In genomic region chr1:115677570-115677969, GRCh38 we compare ENCODE assay signal across 13 cellular contexts. TPM values are rescaled to one million over a fixed set of nuclear protein-coding genes. Genes with fewer than 3 reads are reported as not detected.
DNase-seq lines count a peak whose midpoint lies in the region; ATAC-seq, FAIRE-seq and TF ChIP-seq lines count a peak whose summit lies in the region.
"Had no signal": no experiment of that assay in that cellular context is flagged by ENCODE, and none has a peak within 500 bp of the region (broad histone marks: within the 10 kb centered on the region; RNA-seq: fewer than 3 reads in every experiment).

No MANE protein-coding gene starts in this region.

- H3K9me2 ChIP-seq in neural cell (ENCODE audit: insufficient read depth, low read length) (no peaks in the 10 kb centered on the region), OCI-LY7 (ENCODE audit: insufficient read depth, low read length) (no peaks in the 10 kb centered on the region)

- H2AFZ ChIP-seq in neural cell (ENCODE audit: low read depth, low read length) (no peak overlapping the region), OCI-LY7 (ENCODE audit: low read length) (no peak overlapping the region)

- TF ChIP-seq POLR2A in GM12892 (IDR thresholded peaks at IDR 0.05; ENCODE audit: low read depth, low read length): no peak

- DNase-seq in ELR (ENCODE audit: low read depth) (peak; percentile 6), dermis blood vessel endothelial cell (peak; percentile 17), foreskin keratinocyte (no peak), OCI-LY7 (ENCODE audit: low spot score) (no peak), GM12892 (ENCODE audit: insufficient read length) (no peak)
- DNase-seq: activated CD4-positive, alpha-beta T cell treated with anti-CD3 and anti-CD28 coated beads for 48 hours; CD4-positive, CD25-positive, alpha-beta regulatory T cell; hypothalamus; NCI-H2081 treated with DMSO at 0.1 percent for 48 hours had no signal

- ATAC-seq in HG03342 (IDR thresholded peaks at IDR 0.05; ENCODE audit: unreplicated experiment) (peak; percentile 22), GM19467 (IDR thresholded peaks at IDR 0.05; ENCODE audit: unreplicated experiment) (no peak), foreskin keratinocyte (no peak)

- H3K4me2 ChIP-seq in neural cell (ENCODE audit: low read length): no peak overlapping the region
- H3K4me2 ChIP-seq in OCI-LY7 (ENCODE audit: low read length): no peak overlapping the region

- H3K9me3 ChIP-seq in neural cell (ENCODE audit: low read length) (no peaks in the 10 kb centered on the region), OCI-LY7 (ENCODE audit: low read length) (no peaks in the 10 kb centered on the region)

- no peaks in the 10 kb centered on the region for H3K36me3 ChIP-seq in neural cell (ENCODE audit: insufficient read depth, low read length)
- H3K36me3 ChIP-seq in OCI-LY7 (ENCODE audit: insufficient read depth, low read length): no peaks in the 10 kb centered on the region

- BruUV-seq in OCI-LY7 (replicated peaks; lab: Mats Ljungman, UMichigan): no TSS peak

- POLR2A ChIA-PET in OCI-LY7 (lab: Charles Lee): interaction anchor here (0.6 kb wide), 1 partner anchor 206 kb away, joined by 3 read pairs; no protein-coding TSS in a partner anchor

- TF ChIP-seq EP300 in neural cell (conservative IDR thresholded peaks at IDR 0.05; ENCODE audit: poor library complexity, severe bottlenecking): no peak

- no peak for TF ChIP-seq RAD21 in neural cell (conservative IDR thresholded peaks at IDR 0.05)

- H3K27me3 ChIP-seq in neural cell (ENCODE audit: insufficient read depth, low read depth, low read length) (no peaks in the 10 kb centered on the region), foreskin keratinocyte (no peaks in the 10 kb centered on the region)

- H4K20me1 ChIP-seq in neural cell (ENCODE audit: insufficient read depth): no peaks in the 10 kb centered on the region
- no peaks in the 10 kb centered on the region for H4K20me1 ChIP-seq in OCI-LY7 (ENCODE audit: insufficient read depth, low read length)

- TF ChIP-seq CTCF in neural cell (IDR thresholded peaks at IDR 0.05; ENCODE audit: poor library complexity, severe bottlenecking) (peak; percentile 13), foreskin keratinocyte (conservative IDR thresholded peaks at IDR 0.05) (no peak), OCI-LY7 (conservative IDR thresholded peaks at IDR 0.05; ENCODE audit: low read length) (no peak)

- H3K27ac ChIP-seq in neural cell (ENCODE audit: low read length) (peak overlapping the region; percentile 37), foreskin keratinocyte (no peak overlapping the region), OCI-LY7 (ENCODE audit: low read depth, low read length, poor library complexity, severe bottlenecking) (no peak overlapping the region)

- FAIRE-seq in GM12892 (lab: Jason Lieb, UNC): no peak
- FAIRE-seq: bronchial epithelial cell had no signal

- H3K79me2 ChIP-seq in neural cell (replicated peaks; ENCODE audit: insufficient read depth, low read length): no peaks in the 10 kb centered on the region
- no peaks in the 10 kb centered on the region for H3K79me2 ChIP-seq in OCI-LY7 (ENCODE audit: insufficient read depth, low read depth, low read length)

- H3F3A ChIP-seq in neural cell (ENCODE audit: insufficient read depth, low read length, poor library complexity, severe bottlenecking): no peaks in the 10 kb centered on the region

- H3K9ac ChIP-seq in neural cell (ENCODE audit: low read length): no peak overlapping the region

- H3K4me1 ChIP-seq in foreskin keratinocyte (peaks cover 21% of the 10 kb centered on the region), OCI-LY7 (ENCODE audit: insufficient read depth, low read length, poor library complexity, severe bottlenecking) (no peaks in the 10 kb centered on the region)

- CTCF ChIA-PET in OCI-LY7 (lab: Charles Lee; ENCODE audit: unreplicated experiment): no interaction called here

- intact Hi-C loops in OCI-LY7 (cut with micrococcal nuclease; ENCODE audit: unreplicated experiment): no loop called here

- H3K4me3 ChIP-seq in neural cell (ENCODE audit: low read length): no peak overlapping the region
- no peak overlapping the region for H3K4me3 ChIP-seq in OCI-LY7 (ENCODE audit: low read depth, low read length, poor library complexity, severe bottlenecking)

TF ChIP-seq in neural cell, 6 proteins besides CTCF, POLR2A, EP300 and RAD21:
- TF ChIP-seq SMC3 (conservative IDR thresholded peaks at IDR 0.05; ENCODE audit: poor library complexity): no peak
- TF ChIP-seq POLR2AphosphoS5 (IDR thresholded peaks at IDR 0.05): no peak
- no peak for TF ChIP-seq TAF1 (IDR thresholded peaks at IDR 0.05; ENCODE audit: low read depth)
- no peak for TF ChIP-seq MXI1 (conservative IDR thresholded peaks at IDR 0.05; ENCODE audit: poor library complexity, severe bottlenecking)
- TF ChIP-seq EZH2 (IDR thresholded peaks at IDR 0.05; ENCODE audit: borderline replicate concordance, insufficient read depth, low read length, poor library complexity, severe bottlenecking): no peak
- TF ChIP-seq REST (IDR thresholded peaks at IDR 0.05; ENCODE audit: borderline replicate concordance): no peak
TF ChIP-seq in neural cell: peak in this region for 0.

RNA-seq across cellular contexts. Expression of gene VANGL1, which starts 35.8 kb away (rescaled TPM):
- total RNA-seq in dermis blood vessel endothelial cell (16.3 and 24.3 TPM in 2 replicates), foreskin keratinocyte (29.6 and 30.0 TPM in 2 replicates), OCI-LY7 (2022) (1.2 TPM in 2 replicates)
- polyA plus RNA-seq in neural cell (0.40 and 0.53 TPM in 2 replicates), foreskin keratinocyte (6.3 and 7.7 TPM in 2 replicates)
- 1.5 and 2.1 TPM in 2 replicates for polyA minus RNA-seq in neural cell
- not detected in 2 replicates for total RNA-seq in OCI-LY7 (2014; rRNA removed; shearing (Covaris generic))
- 2.0 TPM for polyA plus RNA-seq in GM12892 (2012; ENCODE audit: missing spikeins)

Comparison
In these comparisons a context has a peak if more than half of its experiments do, and no peak if none do; other contexts are left out.
1. DNase-seq: peak in ELR (single experiment) and dermis blood vessel endothelial cell (single experiment); none in foreskin keratinocyte (0 of 2), OCI-LY7 (single experiment) and GM12892 (single experiment).